In the genomic region with DNA sequence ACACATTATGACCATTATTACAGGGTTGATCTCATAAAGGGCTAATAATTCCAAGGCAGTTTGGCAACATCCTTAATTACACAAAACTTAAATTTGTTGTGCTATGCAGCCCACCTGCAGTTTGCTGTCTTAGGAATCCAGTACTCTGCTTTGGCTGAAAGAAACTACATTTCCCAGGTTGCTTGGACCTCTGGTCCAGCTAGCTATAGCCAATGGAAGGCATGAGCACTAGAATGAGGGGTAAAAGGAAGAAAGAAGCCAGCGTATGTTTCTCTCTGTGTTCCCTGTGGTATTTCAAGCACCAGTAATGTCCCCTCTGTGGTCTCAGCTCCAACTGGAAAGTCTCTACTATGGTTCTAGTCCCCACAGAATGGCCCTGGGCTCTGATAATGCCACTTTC, we compare ENCODE assay signal across 1 cellular context.
TF ChIP-seq lines count a peak whose summit lies in the region.

No MANE protein-coding gene starts in this region.

TF ChIP-seq in IMR-90, 13 proteins besides CTCF, POLR2A, EP300 and RAD21 (continued from another document):
- TF ChIP-seq MAZ (IDR thresholded peaks at IDR 0.05; ENCODE audit: borderline replicate concordance, low read depth, low read length), result no peak
- TF ChIP-seq, protein P1, sequence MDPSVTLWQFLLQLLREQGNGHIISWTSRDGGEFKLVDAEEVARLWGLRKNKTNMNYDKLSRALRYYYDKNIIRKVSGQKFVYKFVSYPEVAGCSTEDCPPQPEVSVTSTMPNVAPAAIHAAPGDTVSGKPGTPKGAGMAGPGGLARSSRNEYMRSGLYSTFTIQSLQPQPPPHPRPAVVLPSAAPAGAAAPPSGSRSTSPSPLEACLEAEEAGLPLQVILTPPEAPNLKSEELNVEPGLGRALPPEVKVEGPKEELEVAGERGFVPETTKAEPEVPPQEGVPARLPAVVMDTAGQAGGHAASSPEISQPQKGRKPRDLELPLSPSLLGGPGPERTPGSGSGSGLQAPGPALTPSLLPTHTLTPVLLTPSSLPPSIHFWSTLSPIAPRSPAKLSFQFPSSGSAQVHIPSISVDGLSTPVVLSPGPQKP (IDR thresholded peaks at IDR 0.05; ENCODE audit: borderline replicate concordance, low read depth, low read length), result no peak
- TF ChIP-seq RFX5 (IDR thresholded peaks at IDR 0.05; ENCODE audit: low read depth, low read length), result no peak
